Comparison of ENCODE assay signal across 8 cellular contexts in genomic region chr9:111597852-111598729, GRCh38. TPM values are rescaled to one million over a fixed set of nuclear protein-coding genes. Genes with fewer than 3 reads are reported as not detected.
DNase-seq lines count a peak whose midpoint lies in the region; ATAC-seq, FAIRE-seq and TF ChIP-seq lines count a peak whose summit lies in the region.

No MANE protein-coding gene starts in this region.

- FAIRE-seq in A204.1 (lab: Jason Lieb, UNC) = peak; percentile 25

- TF ChIP-seq CTCF in GM13977 (IDR thresholded peaks at IDR 0.05; ENCODE audit: extremely low read depth, insufficient read depth, missing control alignments) (peak; percentile 65), Peyer's patch (IDR thresholded peaks at IDR 0.05) (peak in 5 of 6 experiments; percentile 9 to 61 (median 51)), foreskin keratinocyte (conservative IDR thresholded peaks at IDR 0.05) (peak; percentile 81), tibial nerve (IDR thresholded peaks at IDR 0.05) (peak; percentile 26 to 74 (median 50))

- in situ Hi-C loops in GM13977 (cut with MboI; ENCODE audit: low pct_unique_long_range_greater_than_20kb, low sequenced_read_pairs, unreplicated experiment) = no loop called here

- ATAC-seq in foreskin keratinocyte = peak; percentile 43

- H3K4me1 ChIP-seq in Peyer's patch = peaks cover 0 to 9% (median 3%) of the 10 kb centered on the region in 4 donors
- peaks cover 13% of the 10 kb centered on the region for H3K4me1 ChIP-seq in foreskin keratinocyte
- H3K4me1 ChIP-seq in neuron (ENCODE audit: insufficient read depth, low read length) = no peaks in the 10 kb centered on the region
- peaks cover 0 to 20% (median 0%) of the 10 kb centered on the region in 4 donors for H3K4me1 ChIP-seq in tibial nerve

- 2 to 3% methylated on average over 41 of the region's 41 CpGs for WGBS in tibial nerve, 2 donors

- no peaks in the 10 kb centered on the region for H3K27me3 ChIP-seq in Peyer's patch
- no peaks in the 10 kb centered on the region for H3K27me3 ChIP-seq in foreskin keratinocyte
- H3K27me3 ChIP-seq in neuron (ENCODE audit: insufficient read depth, low read length) = no peaks in the 10 kb centered on the region
- no peaks in the 10 kb centered on the region for H3K27me3 ChIP-seq in tibial nerve

- H3K27ac ChIP-seq in Peyer's patch (peak overlapping the region; percentile 66 to 87 (median 81)), foreskin keratinocyte (peak overlapping the region; percentile 13), tibial nerve (peak overlapping the region; percentile 81 to 88 (median 85))

- peak overlapping the region; percentile 41 to 74 (median 64) for H3K4me3 ChIP-seq in Peyer's patch
- peak overlapping the region; percentile 54 for H3K4me3 ChIP-seq in neuron (ENCODE audit: low read length)
- H3K4me3 ChIP-seq in tibial nerve = peak overlapping the region; percentile 69 to 90 (median 75)

- H3K9me3 ChIP-seq in Peyer's patch (no peaks in the 10 kb centered on the region), neuron (ENCODE audit: low read length) (peaks cover 3% of the 10 kb centered on the region), tibial nerve (no peaks in the 10 kb centered on the region)

- H2AFZ ChIP-seq in neuron (ENCODE audit: low read depth, low read length) = peak overlapping the region; percentile 67

- H3K36me3 ChIP-seq in Peyer's patch (peaks cover 0 to 38% (median 0%) of the 10 kb centered on the region in 3 donors), neuron (ENCODE audit: insufficient read depth, low read length) (no peaks in the 10 kb centered on the region), tibial nerve (peaks cover 0 to 41% (median 4%) of the 10 kb centered on the region in 3 donors)

- TF ChIP-seq POLR2A in Peyer's patch (IDR thresholded peaks at IDR 0.05) (no peak), tibial nerve (IDR thresholded peaks at IDR 0.05) (no peak)

- DNase-seq in GM13977 (ENCODE audit: low spot score) (peak; percentile 72), HPDE6-E6E7 (ENCODE audit: extremely low spot score) (peak; percentile 55), Peyer's patch (peak; percentile 21 to 77 (median 73)), foreskin keratinocyte (peak; percentile 43 to 58), tibial nerve (ENCODE audit: low spot score in 2 of 2) (peak; percentile 32 to 39)
- peak; percentile 51 for DNase-seq in activated effector memory CD4-positive, alpha-beta T cell treated with Interleukin-2 at 50 U/mL for 16 hours

- no peak for TF ChIP-seq EP300 in tibial nerve (IDR thresholded peaks at IDR 0.05)

RNA-seq across cellular contexts. Expression of gene PTGR1, which starts 1.4 kb away (rescaled TPM):
- total RNA-seq in Peyer's patch (100 to 1,000 TPM; 142 to 948 (median 674) TPM), foreskin keratinocyte (62.9 and 63.7 TPM in 2 replicates), tibial nerve (10 to 100 TPM; 25.7 to 58.8 (median 30.7) TPM)
- polyA plus RNA-seq in foreskin keratinocyte = 65.5 and 66.3 TPM in 2 replicates

RNA-seq across cellular contexts. Expression of gene DNAJC25, which starts 33.0 kb away (rescaled TPM):
- 10 to 100 TPM in 3 of 4 donors, 1 to 10 TPM in 1; 3.3 to 14.7 (median 12.7) TPM for total RNA-seq in Peyer's patch
- 7.1 and 7.2 TPM in 2 replicates for total RNA-seq in foreskin keratinocyte
- 4.8 and 6.3 TPM in 2 replicates for polyA plus RNA-seq in foreskin keratinocyte
- total RNA-seq in tibial nerve = 10 to 100 TPM in 3 of 4 donors, 1 to 10 TPM in 1; 9.9 to 14.7 (median 12.6) TPM

Comparison
In these comparisons a context has a peak if more than half of its experiments do, and no peak if none do; other contexts are left out.
1. Peak in every context shown above with its lines: DNase-seq, ATAC-seq, H3K4me3 ChIP-seq and H3K27ac ChIP-seq.
2. H3K27ac ChIP-seq: peak in every context shown above with its lines; median percentile 85 in tibial nerve; 81 in Peyer's patch; 13 in foreskin keratinocyte.